ENCODE assay signal across 8 cellular contexts in genomic region chr12:57621497-57622292, GRCh38. TPM values are rescaled to one million over a fixed set of nuclear protein-coding genes. Genes with fewer than 3 reads are reported as not detected.
DNase-seq lines count a peak whose midpoint lies in the region; ATAC-seq, FAIRE-seq and TF ChIP-seq lines count a peak whose summit lies in the region.

No MANE protein-coding gene starts in this region.

- H2AFZ ChIP-seq in GM12878 (ENCODE audit: control insufficient read depth, low read depth, low read length) (peak overlapping the region; percentile 39; the same call in 1 of the 2 replicates), smooth muscle cell (ENCODE audit: low read depth) (no peak overlapping the region)

- H3K27me3 ChIP-seq in GM06990 (replicated peaks; ENCODE audit: control insufficient read depth, insufficient read depth, low read length), result peaks cover 7% of the 10 kb centered on the region
- peaks cover 28 to 31% of the 10 kb centered on the region in 2 experiments; a peak in 3 of 4 replicates for H3K27me3 ChIP-seq in GM12878 (replicated peaks in 1 of 2; ENCODE audit: control insufficient read depth in 2 of 2, insufficient read depth in 2 of 2, low read length in 1 of 2)
- peaks cover 97% of the 10 kb centered on the region for H3K27me3 ChIP-seq in iPS-18a (ENCODE audit: control insufficient read depth, insufficient read depth, low read length)
- peaks cover 92% of the 10 kb centered on the region for H3K27me3 ChIP-seq in smooth muscle cell (ENCODE audit: low read depth)

- H3K27ac ChIP-seq in GM12878 (ENCODE audit: control insufficient read depth, insufficient read depth) (no peak overlapping the region), iPS-18a (ENCODE audit: low read length) (no peak overlapping the region), smooth muscle cell (ENCODE audit: low read depth) (no peak overlapping the region)

- peaks cover 9% of the 10 kb centered on the region for H3F3A ChIP-seq in smooth muscle cell (ENCODE audit: low read depth)

- no peaks in the 10 kb centered on the region for H3K36me3 Mint-ChIP-seq in T-cell

- H3K4me3 ChIP-seq in GM06990 (replicated peaks; ENCODE audit: low read depth, low read length) (peak overlapping the region; percentile 2; the same call in 1 of the 2 replicates), GM12878 (0 out of 2 replicates have a peak overlapping the region, but pooled peaks have one; percentile 16), iPS-18a (ENCODE audit: low read length) (peak overlapping the region; percentile 49), smooth muscle cell (peak overlapping the region; percentile 55)

- no peaks in the 10 kb centered on the region for H3K9me3 Mint-ChIP-seq in T-cell

- no TSS peak for BruUV-seq in GM12878 (replicated peaks; lab: Mats Ljungman, UMichigan)

- peaks cover 26 to 33% (median 33%) of the 10 kb centered on the region in 3 donors for H3K4me1 Mint-ChIP-seq in T-cell

- intact Hi-C loops in GM12878 (cut with micrococcal nuclease; ENCODE audit: unreplicated experiment), result loop anchor here (1.0 to 5.0 kb wide), 2 partner anchors 38 to 164 kb away; partner anchors contain the start of genes GLI1 and INHBE

- 9% methylated on average over 49 of the region's 49 CpGs for WGBS in GM12878 (ENCODE audit: insufficient coverage, insufficient replicate concordance, low lambda C conversion rate, missing lambda C conversion rate)
- WGBS in smooth muscle cell (ENCODE audit: low lambda C conversion rate), result 3% methylated on average over 43 of the region's 49 CpGs

- FAIRE-seq in GM12878 (lab: Jason Lieb, UNC), result peak; percentile 62

- H3K27ac Mint-ChIP-seq in T-cell, result peak overlapping the region in 1 of 2 donors; percentile 81

- peaks cover 6% of the 10 kb centered on the region for H3K4me1 ChIP-seq in GM12878 (ENCODE audit: control insufficient read depth, insufficient read depth, low read length)
- H3K4me1 ChIP-seq in iPS-18a (ENCODE audit: control insufficient read depth, low read depth, low read length), result no peaks in the 10 kb centered on the region
- peaks cover 12% of the 10 kb centered on the region for H3K4me1 ChIP-seq in smooth muscle cell (ENCODE audit: low read depth)

- H3K4me3 Mint-ChIP-seq in T-cell, result peak overlapping the region; percentile 71 to 86 (median 72)

- peak; percentile 39 for DNase-seq in GM06990 (ENCODE audit: extremely low read depth, insufficient read length)
- DNase-seq in T-cell, result peak in 24 of 34 experiments; percentile 11 to 65 (median 40)
- DNase-seq in GM12878 (ENCODE audit: low read depth, low spot score), result no peak
- no peak for DNase-seq in smooth muscle cell (lab: John Stamatoyannopoulos, UW; ENCODE audit: unreplicated experiment)
- DNase-seq in OCI-M2 (lab: John Stamatoyannopoulos, UW; ENCODE audit: unreplicated experiment), result no peak
- no peak for DNase-seq in pons (ENCODE audit: low spot score)

- no peaks in the 10 kb centered on the region for H3K36me3 ChIP-seq in GM06990 (ENCODE audit: control insufficient read depth, insufficient read depth, low read length)
- H3K36me3 ChIP-seq in GM12878 (ENCODE audit: control insufficient read depth in 2 of 2, insufficient read depth in 2 of 2, low read length in 1 of 2), result no peaks in the 10 kb centered on the region
- no peaks in the 10 kb centered on the region for H3K36me3 ChIP-seq in iPS-18a (ENCODE audit: control insufficient read depth, low read depth, low read length)
- H3K36me3 ChIP-seq in smooth muscle cell (ENCODE audit: low read depth), result no peaks in the 10 kb centered on the region

- TF ChIP-seq CTCF in GM06990 (IDR thresholded peaks at IDR 0.05; ENCODE audit: insufficient read depth, low read length, poor library complexity, severe bottlenecking) (peak; percentile 94), GM12878 (IDR thresholded peaks at IDR 0.05 in 2 of 3, conservative IDR thresholded peaks at IDR 0.05 in 1 of 3; ENCODE audit: control insufficient read depth in 2 of 3, extremely low read depth in 1 of 3, insufficient read depth in 1 of 3, low read depth in 3 of 3, low read length in 3 of 3) (peak; percentile 80 to 90 (median 80)), smooth muscle cell (IDR thresholded peaks at IDR 0.05; ENCODE audit: borderline replicate concordance, insufficient read depth, poor library complexity, severe bottlenecking) (peak; percentile 91)

- RAD21 ChIA-PET in GM12878 (lab: Charles Lee; ENCODE audit: unreplicated experiment), result interaction anchor here (1.1 to 2.9 kb wide), 4 partner anchors 36 to 163 kb away, joined by 3 to 28 read pairs (median 8); no protein-coding TSS in a partner anchor

- TF ChIP-seq EP300 in GM12878 (IDR thresholded peaks at IDR 0.05; ENCODE audit: borderline replicate concordance in 1 of 2, control insufficient read depth in 1 of 2, low read depth in 2 of 2, low read length in 2 of 2), result no peak

- POLR2A ChIA-PET in T-cell (lab: Charles Lee), result no interaction called here
- POLR2A ChIA-PET in GM12878 (lab: Charles Lee), result interaction anchor here (1.2 kb wide), 1 partner anchor 10 kb away, joined by 3 read pairs; the partner anchor contains the start of gene ARHGEF25

- TF ChIP-seq POLR2A in GM12878 (IDR thresholded peaks at IDR 0.05; ENCODE audit: low read depth, low read length), result no peak

- H3K79me2 ChIP-seq in GM12878 (ENCODE audit: control insufficient read depth, insufficient read depth, low read length) (no peaks in the 10 kb centered on the region), smooth muscle cell (ENCODE audit: low read depth) (no peaks in the 10 kb centered on the region)

- in situ Hi-C loops in GM12878 (cut with MboI), result no loop called here

- H3K27me3 Mint-ChIP-seq in T-cell, result peaks cover 88 to 95% of the 10 kb centered on the region in 2 donors

- TF ChIP-seq RAD21 in GM12878 (IDR thresholded peaks at IDR 0.05; ENCODE audit: insufficient read depth, low read depth, low read length), result peak; percentile 58

- ATAC-seq in HG03520 (IDR thresholded peaks at IDR 0.05; ENCODE audit: unreplicated experiment) (peak; percentile 50), T-cell (replicated peaks in 1 of 4) (peak; percentile 72 to 78 (median 74)), GM12878 (peak; percentile 92)

- CTCF ChIA-PET in T-cell (lab: Charles Lee) (interaction anchor here (0.9 to 3.5 kb wide), 6 partner anchors 38 to 163 kb away, joined by 3 to 21 read pairs (median 8); partner anchors contain the start of gene GLI1 (in 1 of the 2)), GM12878 (lab: Yijun Ruan, JAX) (interaction anchor here (0.9 to 7.8 kb wide), 8 partner anchors 7 to 97 kb away, joined by 3 to 119 read pairs (median 6); no protein-coding TSS in a partner anchor)

- peak overlapping the region; percentile 80 for H3K4me2 ChIP-seq in GM12878 (ENCODE audit: control insufficient read depth, insufficient read depth)
- H3K4me2 ChIP-seq in smooth muscle cell, result peak overlapping the region; percentile 98

- SMC1A ChIA-PET in GM12878 (lab: Charles Lee; ENCODE audit: uncharacterized antibody, unreplicated experiment), result interaction anchor here (0.9 to 1.9 kb wide), 12 partner anchors 7 to 163 kb away, joined by 3 to 16 read pairs (median 4); partner anchors contain the start of gene PIP4K2C

- no peaks in the 10 kb centered on the region for H4K20me1 ChIP-seq in GM12878 (ENCODE audit: control insufficient read depth, insufficient read depth)
- no peaks in the 10 kb centered on the region for H4K20me1 ChIP-seq in smooth muscle cell (ENCODE audit: low read depth)

- no peaks in the 10 kb centered on the region for H3K9me3 ChIP-seq in GM12878 (replicated peaks; ENCODE audit: control insufficient read depth, insufficient read depth, low read length)
- no peaks in the 10 kb centered on the region for H3K9me3 ChIP-seq in iPS-18a (ENCODE audit: control insufficient read depth, low read depth, low read length)
- H3K9me3 ChIP-seq in smooth muscle cell (replicated peaks; ENCODE audit: low read depth), result no peaks in the 10 kb centered on the region

- H3K9ac ChIP-seq in GM12878 (ENCODE audit: control insufficient read depth, insufficient read depth, low read length) (no peak overlapping the region), iPS-18a (ENCODE audit: low read length) (no peak overlapping the region), smooth muscle cell (ENCODE audit: low read depth) (no peak overlapping the region)

RNA-seq across cellular contexts. Expression of gene ARHGEF25, which starts 10.5 kb away (rescaled TPM):
- 1 to 10 TPM in 1 of 5 donors, under 1 TPM in 4; 0.67 to 1.4 (median 0.84) TPM for total RNA-seq in T-cell
- 7.8 and 8.5 TPM in 2 replicates for total RNA-seq in GM12878 (2013; cell fraction: nucleolus; rRNA removed)
- 0.56 and 1.1 TPM in 2 replicates for total RNA-seq in GM12878 (2014; rRNA removed)
- total RNA-seq in GM12878 (2014; rRNA removed; fragmentation: Illumina TruSeq; extraction: Trizol), result 0.40 and 1.5 TPM in 2 replicates
- 1.5 and 1.7 TPM in 2 replicates for total RNA-seq in GM12878 (2021)
- polyA plus RNA-seq in GM12878 (2011; ENCODE audit: low read depth), result 5.8 TPM
- 2.5 and 4.5 TPM in 2 replicates for polyA plus RNA-seq in GM12878 (2011; rRNA removed)
- 4.1 TPM in 2 replicates for polyA plus RNA-seq in GM12878 (2011; cell fraction: cytosol; rRNA removed)
- 12.0 and 16.0 TPM in 2 replicates for polyA plus RNA-seq in GM12878 (2011; cell fraction: nucleus; rRNA removed)
- 5.4 and 5.6 TPM in 2 replicates for polyA plus RNA-seq in GM12878 (2012)
- 2.7 TPM in 2 replicates for polyA plus RNA-seq in GM12878 (2014; fragmentation: Illumina TruSeq; extraction: Trizol)
- polyA plus RNA-seq in GM12878 (2014; fragmentation: Nextera tagmentation; extraction: Ambion mirVana), result under 1 TPM in 1 of 2 experiments, not detected in 1; 0.08 TPM
- polyA plus RNA-seq in GM12878 (2014; rRNA removed), result 1.1 and 1.2 TPM in 2 replicates
- polyA plus RNA-seq in GM12878 (2016; fragmentation: Nextera tagmentation; extraction: Ambion mirVana), result not detected
- polyA minus RNA-seq in GM12878 (2011; rRNA and poly(A)+ RNA removed), result 2.3 and 2.4 TPM in 2 replicates
- polyA minus RNA-seq in GM12878 (2011; cell fraction: cytosol; rRNA and poly(A)+ RNA removed), result 0.80 and 1.9 TPM in 2 replicates
- polyA minus RNA-seq in GM12878 (2011; cell fraction: nucleus; rRNA and poly(A)+ RNA removed), result 2.1 and 3.6 TPM in 2 replicates
- total RNA-seq in smooth muscle cell, result 13.9 and 18.5 TPM in 2 replicates
- 1.5 and 3.8 TPM in 2 replicates for polyA plus RNA-seq in smooth muscle cell

RNA-seq across cellular contexts. Expression of gene B4GALNT1, which starts 11.3 kb away (rescaled TPM):
- total RNA-seq in T-cell, result under 1 TPM in 3 of 5 donors, not detected in 2; 0.16 to 0.54 (median 0.26) TPM
- total RNA-seq in GM12878 (2013; cell fraction: nucleolus; rRNA removed), result 0.88 and 0.93 TPM in 2 replicates
- total RNA-seq in GM12878 (2014; rRNA removed), result 0.06 TPM in 1 of 2 replicates, not detected in the other
- 0.05 TPM in 1 of 2 replicates, not detected in the other for total RNA-seq in GM12878 (2014; rRNA removed; fragmentation: Illumina TruSeq; extraction: Trizol)
- total RNA-seq in GM12878 (2021), result 0.08 and 0.38 TPM in 2 replicates
- 0.20 TPM for polyA plus RNA-seq in GM12878 (2011; ENCODE audit: low read depth)
- 0.14 and 0.17 TPM in 2 replicates for polyA plus RNA-seq in GM12878 (2011; rRNA removed)
- 0.12 and 0.20 TPM in 2 replicates for polyA plus RNA-seq in GM12878 (2011; cell fraction: cytosol; rRNA removed)
- polyA plus RNA-seq in GM12878 (2011; cell fraction: nucleus; rRNA removed), result 0.57 and 1.3 TPM in 2 replicates
- polyA plus RNA-seq in GM12878 (2012), result 0.09 and 0.29 TPM in 2 replicates
- polyA plus RNA-seq in GM12878 (2014; fragmentation: Illumina TruSeq; extraction: Trizol), result 0.01 TPM in 1 of 2 replicates, not detected in the other
- not detected for polyA plus RNA-seq in GM12878 (2014; fragmentation: Nextera tagmentation; extraction: Ambion mirVana)
- polyA plus RNA-seq in GM12878 (2014; rRNA removed), result 0.03 and 0.17 TPM in 2 replicates
- polyA plus RNA-seq in GM12878 (2016; fragmentation: Nextera tagmentation; extraction: Ambion mirVana), result under 1 TPM; 0.12 to 0.24 TPM
- polyA minus RNA-seq in GM12878 (2011; rRNA and poly(A)+ RNA removed), result 0.15 and 0.36 TPM in 2 replicates
- not detected in 2 replicates for polyA minus RNA-seq in GM12878 (2011; cell fraction: cytosol; rRNA and poly(A)+ RNA removed)
- polyA minus RNA-seq in GM12878 (2011; cell fraction: nucleus; rRNA and poly(A)+ RNA removed), result 0.29 and 0.73 TPM in 2 replicates
- total RNA-seq in smooth muscle cell, result 1.7 and 1.8 TPM in 2 replicates
- 2.1 and 5.6 TPM in 2 replicates for polyA plus RNA-seq in smooth muscle cell

RNA-seq across cellular contexts. Expression of gene DTX3, which starts 17.1 kb away (rescaled TPM):
- total RNA-seq in T-cell, result 10 to 100 TPM; 27.1 to 37.2 (median 30.4) TPM
- 21.1 and 24.2 TPM in 2 replicates for total RNA-seq in GM12878 (2013; cell fraction: nucleolus; rRNA removed)
- 7.8 and 11.1 TPM in 2 replicates for total RNA-seq in GM12878 (2014; rRNA removed)
- 5.2 and 6.0 TPM in 2 replicates for total RNA-seq in GM12878 (2014; rRNA removed; fragmentation: Illumina TruSeq; extraction: Trizol)
- total RNA-seq in GM12878 (2021), result 9.6 and 10.5 TPM in 2 replicates
- polyA plus RNA-seq in GM12878 (2011; ENCODE audit: low read depth), result 15.8 TPM
- 3.8 and 6.0 TPM in 2 replicates for polyA plus RNA-seq in GM12878 (2011; rRNA removed)
- polyA plus RNA-seq in GM12878 (2011; cell fraction: cytosol; rRNA removed), result 8.5 and 10.4 TPM in 2 replicates
- polyA plus RNA-seq in GM12878 (2011; cell fraction: nucleus; rRNA removed), result 45.4 and 51.8 TPM in 2 replicates
- polyA plus RNA-seq in GM12878 (2012), result 24.9 and 31.7 TPM in 2 replicates
- polyA plus RNA-seq in GM12878 (2014; fragmentation: Illumina TruSeq; extraction: Trizol), result 6.1 and 9.2 TPM in 2 replicates
- 1 to 10 TPM; 1.1 to 2.1 TPM for polyA plus RNA-seq in GM12878 (2014; fragmentation: Nextera tagmentation; extraction: Ambion mirVana)
- 13.6 and 14.9 TPM in 2 replicates for polyA plus RNA-seq in GM12878 (2014; rRNA removed)
- polyA plus RNA-seq in GM12878 (2016; fragmentation: Nextera tagmentation; extraction: Ambion mirVana), result 1 to 10 TPM; 2.3 to 3.0 TPM
- polyA minus RNA-seq in GM12878 (2011; rRNA and poly(A)+ RNA removed), result 2.3 and 6.1 TPM in 2 replicates
- 0.67 and 1.1 TPM in 2 replicates for polyA minus RNA-seq in GM12878 (2011; cell fraction: cytosol; rRNA and poly(A)+ RNA removed)
- 4.6 and 5.3 TPM in 2 replicates for polyA minus RNA-seq in GM12878 (2011; cell fraction: nucleus; rRNA and poly(A)+ RNA removed)
- 28.9 and 29.4 TPM in 2 replicates for total RNA-seq in smooth muscle cell
- polyA plus RNA-seq in smooth muscle cell, result 43.0 and 48.2 TPM in 2 replicates

RNA-seq across cellular contexts. Expression of gene PIP4K2C, which starts 30.7 kb away (rescaled TPM):
- total RNA-seq in T-cell, result 10 to 100 TPM; 21.7 to 30.9 (median 27.9) TPM
- total RNA-seq in GM12878 (2013; cell fraction: nucleolus; rRNA removed), result 11.2 and 12.1 TPM in 2 replicates
- total RNA-seq in GM12878 (2014; rRNA removed), result 13.1 and 15.0 TPM in 2 replicates
- 9.5 and 10.6 TPM in 2 replicates for total RNA-seq in GM12878 (2014; rRNA removed; fragmentation: Illumina TruSeq; extraction: Trizol)
- total RNA-seq in GM12878 (2021), result 19.0 and 20.9 TPM in 2 replicates
- 10.3 TPM for polyA plus RNA-seq in GM12878 (2011; ENCODE audit: low read depth)
- 19.2 and 23.7 TPM in 2 replicates for polyA plus RNA-seq in GM12878 (2011; rRNA removed)
- 13.6 and 16.9 TPM in 2 replicates for polyA plus RNA-seq in GM12878 (2011; cell fraction: cytosol; rRNA removed)
- polyA plus RNA-seq in GM12878 (2011; cell fraction: nucleus; rRNA removed), result 28.2 and 29.1 TPM in 2 replicates
- 11.2 and 13.0 TPM in 2 replicates for polyA plus RNA-seq in GM12878 (2012)
- polyA plus RNA-seq in GM12878 (2014; fragmentation: Illumina TruSeq; extraction: Trizol), result 25.1 and 34.2 TPM in 2 replicates
- polyA plus RNA-seq in GM12878 (2014; fragmentation: Nextera tagmentation; extraction: Ambion mirVana), result 1 to 10 TPM; 4.8 to 6.0 TPM
- polyA plus RNA-seq in GM12878 (2014; rRNA removed), result 13.9 and 18.4 TPM in 2 replicates
- 10 to 100 TPM; 13.3 to 16.5 TPM for polyA plus RNA-seq in GM12878 (2016; fragmentation: Nextera tagmentation; extraction: Ambion mirVana)
- polyA minus RNA-seq in GM12878 (2011; rRNA and poly(A)+ RNA removed), result 12.5 and 14.3 TPM in 2 replicates
- polyA minus RNA-seq in GM12878 (2011; cell fraction: cytosol; rRNA and poly(A)+ RNA removed), result 3.8 and 4.3 TPM in 2 replicates
- polyA minus RNA-seq in GM12878 (2011; cell fraction: nucleus; rRNA and poly(A)+ RNA removed), result 4.1 and 5.8 TPM in 2 replicates
- 39.5 and 53.8 TPM in 2 replicates for total RNA-seq in smooth muscle cell
- 33.3 and 41.1 TPM in 2 replicates for polyA plus RNA-seq in smooth muscle cell

Comparison
In these comparisons a context has a peak if more than half of its experiments do, and no peak if none do; other contexts are left out.
1. DNase-seq: peak in GM06990 (single experiment) and T-cell (24 of 34); none in GM12878 (single experiment), smooth muscle cell (single experiment), OCI-M2 (single experiment) and pons (single experiment).
2. H3K4me3 ChIP-seq: peak in every context shown above with its lines; median percentile 55 in smooth muscle cell; 49 in iPS-18a; 16 in GM12878; 2 in GM06990.
3. Peak in every context shown above with its lines, with median percentiles within 50 percentile points of each other: CTCF ChIP-seq and ATAC-seq.